In genomic region chrX:1389993-1390285, GRCh38 we compare ENCODE assay signal across 13 cellular contexts. TPM values are rescaled to one million over a fixed set of nuclear protein-coding genes. Genes with fewer than 3 reads are reported as not detected.
A peak's percentile ranks its signal among the peaks of the same experiment; 100 is the strongest.
DNase-seq lines count a peak whose midpoint lies in the region; ATAC-seq, FAIRE-seq and TF ChIP-seq lines count a peak whose summit lies in the region.
"Had no signal": no experiment of that assay in that cellular context is flagged by ENCODE, and none has a peak within 500 bp of the region (broad histone marks: within the 10 kb centered on the region; RNA-seq: fewer than 3 reads in every experiment).

No MANE protein-coding gene starts in this region.

- no peak for TF ChIP-seq POLR2A in H1 (IDR thresholded peaks at IDR 0.05; ENCODE audit: control extremely low read depth in 1 of 2, low read depth in 2 of 2, low read length in 2 of 2)

- H3K56ac ChIP-seq in H1 (replicated peaks; ENCODE audit: insufficient read length, low read depth, low read length), result no peak overlapping the region

- H3K27ac ChIP-seq in RWPE1, result peak overlapping the region; percentile 99
- no peak overlapping the region for H3K27ac ChIP-seq in H1 (ENCODE audit: low read depth, low read length)
- H3K27ac ChIP-seq: Peyer's patch had no signal

- TF ChIP-seq CTCF in RWPE1 (conservative IDR thresholded peaks at IDR 0.05; ENCODE audit: low read depth) (no peak), H1 (IDR thresholded peaks at IDR 0.05; ENCODE audit: control extremely low read depth in 1 of 3, insufficient read depth in 1 of 3, low read depth in 1 of 3, low read length in 3 of 3) (no peak)

- peaks cover 6% of the 10 kb centered on the region; the same call in 1 of the 2 replicates for H3K23me2 ChIP-seq in H1 (ENCODE audit: low read depth, low read length)

- CTCF ChIA-PET in RWPE1 (lab: Yijun Ruan, JAX), result no interaction called here
- CTCF ChIA-PET in H1 (lab: Charles Lee; ENCODE audit: partially characterized antibody), result no interaction called here

- H2BK15ac ChIP-seq in H1 (ENCODE audit: low read length), result no peak overlapping the region

- TF ChIP-seq RAD21 in H1 (IDR thresholded peaks at IDR 0.05 in 1 of 2, conservative IDR thresholded peaks at IDR 0.05 in 1 of 2; ENCODE audit: low read depth in 2 of 2, low read length in 2 of 2), result no peak

- no peak overlapping the region for H2AK5ac ChIP-seq in H1 (ENCODE audit: low read depth, low read length)

- no peak overlapping the region for H3K4ac ChIP-seq in H1 (replicated peaks; ENCODE audit: insufficient read length, low read depth, low read length)

- H3K79me2 ChIP-seq in H1 (ENCODE audit: control insufficient read depth in 1 of 2, insufficient read depth in 2 of 2, low read length in 2 of 2), result peaks cover 23 to 65% of the 10 kb centered on the region in 2 experiments

- ATAC-seq in GM19397 (IDR thresholded peaks at IDR 0.05; ENCODE audit: unreplicated experiment) (no peak), GM18858 (IDR thresholded peaks at IDR 0.05; ENCODE audit: unreplicated experiment) (no peak)
- ATAC-seq: heart right ventricle had no signal

- no peak for FAIRE-seq in H1 (lab: Jason Lieb, UNC)
- FAIRE-seq: endometrium had no signal

- no peak overlapping the region for H3K18ac ChIP-seq in H1 (ENCODE audit: extremely low read depth, low read length)

- no peak overlapping the region for H3K14ac ChIP-seq in H1 (ENCODE audit: insufficient read length)

- no peak overlapping the region for H3K9ac ChIP-seq in H1 (replicated peaks in 1 of 4; ENCODE audit: extremely low read depth in 1 of 4, low read depth in 3 of 4, low read length in 3 of 4)
- H3K9ac ChIP-seq in skeletal muscle satellite cell (ENCODE audit: low read depth, low read length), result no peak overlapping the region

- H3K79me1 ChIP-seq in H1 (ENCODE audit: low read depth, low read length), result peaks cover 4% of the 10 kb centered on the region; the same call in 1 of the 2 replicates

- DNase-seq in activated CD8-positive, alpha-beta memory T cell treated with anti-CD3 and anti-CD28 coated beads, Interleukin-2, amount 50 U/mL, for 48 hours, result peak; percentile 47
- no peak for DNase-seq in activated CD8-positive, alpha-beta memory T cell treated with anti-CD3 and anti-CD28 coated beads for 24 hours
- no peak for DNase-seq in RWPE1 (ENCODE audit: low spot score)
- DNase-seq in H1 (ENCODE audit: low read depth in 1 of 2, low spot score in 2 of 2), result no peak
- DNase-seq in NCI-H128 (lab: John Stamatoyannopoulos, UW; ENCODE audit: unreplicated experiment), result no peak
- DNase-seq: amygdala, heart right ventricle had no signal

- H4K20me1 ChIP-seq in H1 (replicated peaks in 1 of 2; ENCODE audit: control insufficient read depth in 1 of 2, insufficient read depth in 2 of 2, low read length in 2 of 2), result peaks cover 34 to 49% of the 10 kb centered on the region in 2 experiments

- no peak overlapping the region for H3K23ac ChIP-seq in H1 (ENCODE audit: insufficient read length)

- no peak for TF ChIP-seq EP300 in H1 (IDR thresholded peaks at IDR 0.05; ENCODE audit: borderline replicate concordance in 1 of 2, low read depth in 2 of 2, low read length in 2 of 2)

- H2BK20ac ChIP-seq in H1 (ENCODE audit: low read length), result no peak overlapping the region

- no peaks in the 10 kb centered on the region for H3K27me3 ChIP-seq in H1 (replicated peaks in 1 of 4; ENCODE audit: control insufficient read depth in 3 of 4, extremely low read depth in 1 of 4, insufficient read depth in 3 of 4, low read length in 3 of 4)
- H3K27me3 ChIP-seq in skeletal muscle satellite cell (ENCODE audit: control insufficient read depth, insufficient read depth, low read length), result no peaks in the 10 kb centered on the region
- H3K27me3 ChIP-seq: heart right ventricle, Peyer's patch had no signal

- no peak overlapping the region for H4K91ac ChIP-seq in H1 (replicated peaks; ENCODE audit: insufficient read length, low read length)

- H3K4me3 ChIP-seq in H1 (ENCODE audit: extremely low read depth in 1 of 4, insufficient read depth in 2 of 4, low read depth in 3 of 4, low read length in 4 of 4) (no peak overlapping the region), skeletal muscle satellite cell (ENCODE audit: low read length) (no peak overlapping the region)

- no peak overlapping the region for H2BK5ac ChIP-seq in H1 (ENCODE audit: low read depth, low read length)

- H3K9me3 ChIP-seq in H1 (ENCODE audit: insufficient read depth in 2 of 2, low read depth in 1 of 2, low read length in 1 of 2), result no peaks in the 10 kb centered on the region
- no peaks in the 10 kb centered on the region for H3K9me3 ChIP-seq in skeletal muscle satellite cell (replicated peaks; ENCODE audit: low read length)
- H3K9me3 ChIP-seq: heart right ventricle, Peyer's patch had no signal

- no peak overlapping the region for H4K5ac ChIP-seq in H1 (ENCODE audit: insufficient read length, low read depth, low read length)

- H2BK12ac ChIP-seq in H1 (ENCODE audit: low read depth, low read length), result no peak overlapping the region

- H3K4me2 ChIP-seq in H1 (ENCODE audit: insufficient read depth in 1 of 2, low read depth in 2 of 2, low read length in 2 of 2) (peak overlapping the region; percentile 14 to 86; a peak in 2 of 4 replicates), skeletal muscle satellite cell (ENCODE audit: low read length) (peak overlapping the region; percentile 99)

- peaks cover 0 to 5% (median 2%) of the 10 kb centered on the region in 4 experiments; a peak in 4 of 7 replicates for H3K4me1 ChIP-seq in H1 (replicated peaks in 1 of 4; ENCODE audit: control insufficient read depth in 3 of 4, insufficient read depth in 4 of 4, low read length in 3 of 4)
- H3K4me1 ChIP-seq in skeletal muscle satellite cell (ENCODE audit: control insufficient read depth, insufficient read depth, low read length), result peaks cover 16% of the 10 kb centered on the region

- no peak overlapping the region for H2AFZ ChIP-seq in H1 (ENCODE audit: low read length)

- POLR2A ChIA-PET in RWPE1 (lab: Yijun Ruan, JAX; ENCODE audit: low non-redundant PET) (no interaction called here), H1 (lab: Charles Lee; ENCODE audit: partially characterized antibody) (no interaction called here)

- H4K8ac ChIP-seq in H1 (ENCODE audit: extremely low read depth, insufficient read depth, low read length), result peak overlapping the region; percentile 54

- H3K36me3 ChIP-seq in H1 (ENCODE audit: control insufficient read depth in 2 of 4, insufficient read depth in 4 of 4, low read length in 3 of 4), result peaks cover 54 to 64% (median 60%) of the 10 kb centered on the region in 4 experiments
- peaks cover 67% of the 10 kb centered on the region for H3K36me3 ChIP-seq in skeletal muscle satellite cell (ENCODE audit: insufficient read depth, low read length)

- WGBS in H1 (ENCODE audit: extremely low coverage in 1 of 2, insufficient coverage in 1 of 2, insufficient read length in 1 of 2, insufficient replicate concordance in 2 of 2, low coverage in 1 of 2, low lambda C conversion rate in 2 of 2, missing lambda C conversion rate in 1 of 2), 2 experiments, result 95% methylated on average over 10 of the region's 10 CpGs; no CpG with 5 or more reads in 1 of the 2 experiments

- no peak overlapping the region for H2BK120ac ChIP-seq in H1 (replicated peaks; ENCODE audit: low read depth, low read length)

TF ChIP-seq in H1, 55 proteins besides CTCF, POLR2A, EP300 and RAD21:
- no peak for TF ChIP-seq KDM4A (IDR thresholded peaks at IDR 0.05; ENCODE audit: low read depth, low read length, severe bottlenecking)
- TF ChIP-seq POU5F1 (IDR thresholded peaks at IDR 0.05; ENCODE audit: low read depth, low read length), result no peak
- TF ChIP-seq SUZ12 (IDR thresholded peaks at IDR 0.05; ENCODE audit: low read length), result no peak
- TF ChIP-seq SIRT6 (IDR thresholded peaks at IDR 0.05; ENCODE audit: low read length), result no peak
- TF ChIP-seq BACH1 (IDR thresholded peaks at IDR 0.05; ENCODE audit: low read length), result no peak
- TF ChIP-seq NRF1 (IDR thresholded peaks at IDR 0.05; ENCODE audit: low read depth, low read length), result no peak
- no peak for TF ChIP-seq POLR2AphosphoS5 (IDR thresholded peaks at IDR 0.05; ENCODE audit: low read depth, low read length)
- no peak for TF ChIP-seq SP2 (IDR thresholded peaks at IDR 0.05; ENCODE audit: low read length)
- no peak for TF ChIP-seq TBP (IDR thresholded peaks at IDR 0.05; ENCODE audit: low read depth, low read length)
- no peak for TF ChIP-seq SP4 (IDR thresholded peaks at IDR 0.05; ENCODE audit: low read length)
- TF ChIP-seq EGR1 (IDR thresholded peaks at IDR 0.05; ENCODE audit: borderline replicate concordance, low read depth, low read length), result no peak
- no peak for TF ChIP-seq YY1 (IDR thresholded peaks at IDR 0.05; ENCODE audit: low read depth, low read length)
- no peak for TF ChIP-seq CBX8 (IDR thresholded peaks at IDR 0.05; ENCODE audit: borderline replicate concordance, low read depth, low read length)
- no peak for TF ChIP-seq RBBP5 (IDR thresholded peaks at IDR 0.05; ENCODE audit: borderline replicate concordance, low read depth, low read length)

RNA-seq across cellular contexts. Expression of gene SLC25A6, which starts 2.0 kb away (rescaled TPM):
- 487 and 514 TPM in 2 replicates for total RNA-seq in H1 (2021; fragmentation: NEBNext Ultra II Directional; extraction: Animal tissue kit (Norgen Biotek cat#: 25700))
- 1,220 and 1,529 TPM in 2 replicates for polyA plus RNA-seq in H1 (2011; rRNA removed)
- 1,117 TPM for polyA plus RNA-seq in H1 (2011; cell fraction: cytosol; rRNA removed)
- 686 TPM for polyA plus RNA-seq in H1 (2011; cell fraction: nucleus; rRNA removed)
- 559 to 826 TPM (median 767 TPM) in 4 replicates for polyA plus RNA-seq in H1 (2012, experiment 1 of 2)
- 674 TPM for polyA plus RNA-seq in H1 (2012, experiment 2 of 2)
- polyA plus RNA-seq in H1 (2013, experiment 1 of 2), result 424 TPM
- 418 TPM for polyA plus RNA-seq in H1 (2013, experiment 2 of 2)
- polyA minus RNA-seq in H1 (2011; rRNA and poly(A)+ RNA removed), result 356 and 371 TPM in 2 replicates
- 639 TPM for polyA minus RNA-seq in H1 (2011; cell fraction: cytosol; rRNA and poly(A)+ RNA removed)
- 472 TPM for polyA minus RNA-seq in H1 (2011; cell fraction: nucleus; rRNA and poly(A)+ RNA removed)
- 317 and 350 TPM in 2 replicates for total RNA-seq in skeletal muscle satellite cell (2012; rRNA removed)

RNA-seq across cellular contexts. Expression of gene IL3RA, which starts 53.4 kb away (rescaled TPM):
- not detected in 2 replicates for total RNA-seq in H1 (2021; fragmentation: NEBNext Ultra II Directional; extraction: Animal tissue kit (Norgen Biotek cat#: 25700))
- polyA plus RNA-seq in H1 (2011; rRNA removed), result 0.11 and 0.19 TPM in 2 replicates
- polyA plus RNA-seq in H1 (2011; cell fraction: cytosol; rRNA removed), result not detected
- polyA plus RNA-seq in H1 (2011; cell fraction: nucleus; rRNA removed), result 0.09 TPM
- 0.87 to 1.4 TPM (median 1.1 TPM) in 4 replicates for polyA plus RNA-seq in H1 (2012, experiment 1 of 2)
- not detected for polyA plus RNA-seq in H1 (2012, experiment 2 of 2)
- 0.08 TPM for polyA plus RNA-seq in H1 (2013, experiment 1 of 2)
- polyA plus RNA-seq in H1 (2013, experiment 2 of 2), result 0.07 TPM
- not detected in 2 replicates for polyA minus RNA-seq in H1 (2011; rRNA and poly(A)+ RNA removed)
- polyA minus RNA-seq in H1 (2011; cell fraction: cytosol; rRNA and poly(A)+ RNA removed), result not detected
- polyA minus RNA-seq in H1 (2011; cell fraction: nucleus; rRNA and poly(A)+ RNA removed), result not detected
- total RNA-seq in skeletal muscle satellite cell (2012; rRNA removed), result not detected in 2 replicates
- polyA plus RNA-seq: AG04450 had no signal
